ENCODE assay signal across 14 cellular contexts in genomic region chr4:6233943-6234342, GRCh38. TPM values are rescaled to one million over a fixed set of nuclear protein-coding genes. Genes with fewer than 3 reads are reported as not detected.
DNase-seq lines count a peak whose midpoint lies in the region; ATAC-seq and TF ChIP-seq lines count a peak whose summit lies in the region.
"Had no signal": no experiment of that assay in that cellular context is flagged by ENCODE, and none has a peak within 500 bp of the region (broad histone marks: within the 10 kb centered on the region; RNA-seq: fewer than 3 reads in every experiment).

No MANE protein-coding gene starts in this region.

- H3K4ac ChIP-seq in IMR-90 (ENCODE audit: low read depth, low read length) (no peak overlapping the region), neuronal stem cell (ENCODE audit: low read length) (no peak overlapping the region)

- no peaks in the 10 kb centered on the region for H3K9me1 ChIP-seq in IMR-90 (ENCODE audit: insufficient read depth, low read length)

- H3K56ac ChIP-seq in IMR-90 (ENCODE audit: extremely low read depth, insufficient read depth, low read length) = no peak overlapping the region

- POLR2A ChIA-PET in IMR-90 (lab: Charles Lee; ENCODE audit: unreplicated experiment) = no interaction called here

- no peaks in the 10 kb centered on the region for H3K79me1 ChIP-seq in IMR-90 (ENCODE audit: low read depth in 1 of 2, low read length in 2 of 2)
- H3K79me1 ChIP-seq in neuronal stem cell (ENCODE audit: low read depth, low read length) = no peaks in the 10 kb centered on the region

- H3K4me1 ChIP-seq in BLaER1 treated with 17β-estradiol and CSF1 and Interleukin-3, amounts not matched to agents 10 nM and 100 nM = peaks cover 0 to 79% (median 52%) of the 10 kb centered on the region in 10 experiments; a peak in 17 of 20 replicates
- no peaks in the 10 kb centered on the region for H3K4me1 ChIP-seq in IMR-90 (ENCODE audit: control insufficient read depth, insufficient read depth, low read length)
- H3K4me1 ChIP-seq in neuronal stem cell (ENCODE audit: control insufficient read depth in 2 of 2, insufficient read depth in 1 of 2, low read depth in 1 of 2, low read length in 2 of 2) = no peaks in the 10 kb centered on the region
- H3K4me1 ChIP-seq in upper lobe of right lung = no peaks in the 10 kb centered on the region

- in situ Hi-C loops in IMR-90 (cut with MboI; ENCODE audit: low sequenced_read_pairs) = no loop called here

- H2AK9ac ChIP-seq in IMR-90 (replicated peaks; ENCODE audit: low read depth, low read length, poor library complexity) = peak overlapping the region; percentile 61

- H3K14ac ChIP-seq in IMR-90 (replicated peaks; ENCODE audit: low read depth, low read length) = no peak overlapping the region
- no peak overlapping the region for H3K14ac ChIP-seq in neuronal stem cell (ENCODE audit: low read length)

- TF ChIP-seq CTCF in IMR-90 (conservative IDR thresholded peaks at IDR 0.05; ENCODE audit: low read depth, low read length) (no peak), upper lobe of right lung (IDR thresholded peaks at IDR 0.05) (no peak)

- no peak overlapping the region for H2BK12ac ChIP-seq in neuronal stem cell (ENCODE audit: low read length)

- TF ChIP-seq POLR2A in IMR-90 (IDR thresholded peaks at IDR 0.05; ENCODE audit: low read depth, low read length) = no peak

- H3K9me3 ChIP-seq in BLaER1 treated with 17β-estradiol and CSF1 and Interleukin-3, amounts not matched to agents 10 nM and 100 nM (replicated peaks in 1 of 11) = no peaks in the 10 kb centered on the region
- H3K9me3 ChIP-seq in IMR-90 (ENCODE audit: control insufficient read depth, insufficient read depth, low read length) (no peaks in the 10 kb centered on the region), neuronal stem cell (replicated peaks in 1 of 2; ENCODE audit: control insufficient read depth in 2 of 2, insufficient read depth in 1 of 2, low read depth in 1 of 2, low read length in 2 of 2) (no peaks in the 10 kb centered on the region), upper lobe of right lung (no peaks in the 10 kb centered on the region)

- H4K20me1 ChIP-seq in BLaER1 treated with 17β-estradiol and CSF1 and Interleukin-3, amounts not matched to agents 10 nM and 100 nM = peaks cover 0 to 12% (median 0%) of the 10 kb centered on the region in 11 experiments; a peak in 2 of 22 replicates
- no peaks in the 10 kb centered on the region for H4K20me1 ChIP-seq in IMR-90 (ENCODE audit: insufficient read depth, low read length)

- H2BK5ac ChIP-seq in IMR-90 (ENCODE audit: low read depth, low read length, poor library complexity, severe bottlenecking) (no peak overlapping the region), neuronal stem cell (ENCODE audit: low read length) (no peak overlapping the region)

- H4K8ac ChIP-seq in IMR-90 (ENCODE audit: low read depth in 2 of 2, low read length in 2 of 2) = no peak overlapping the region
- no peak overlapping the region for H4K8ac ChIP-seq in neuronal stem cell (ENCODE audit: low read depth, low read length)

- no peak overlapping the region for H3K4me3 ChIP-seq in BLaER1 treated with 17β-estradiol and CSF1 and Interleukin-3, amounts not matched to agents 10 nM and 100 nM
- H3K4me3 ChIP-seq in IMR-90 (ENCODE audit: insufficient read depth, low read depth, low read length) (no peak overlapping the region), neuronal stem cell (ENCODE audit: low read length in 2 of 2) (no peak overlapping the region), upper lobe of right lung (no peak overlapping the region)

- H4K91ac ChIP-seq in IMR-90 (ENCODE audit: insufficient read depth, low read depth, low read length) = no peak overlapping the region
- no peak overlapping the region for H4K91ac ChIP-seq in neuronal stem cell (ENCODE audit: low read depth, low read length, poor library complexity)

- H3K4me2 ChIP-seq in BLaER1 treated with 17β-estradiol and CSF1 and Interleukin-3, amounts not matched to agents 10 nM and 100 nM = peak overlapping the region; percentile 3 to 94 (median 77); a peak in 19 of 22 replicates
- H3K4me2 ChIP-seq in IMR-90 (ENCODE audit: low read depth, low read length) (no peak overlapping the region), neuronal stem cell (ENCODE audit: insufficient read depth, low read length, poor library complexity, severe bottlenecking) (no peak overlapping the region)

- H2BK15ac ChIP-seq in IMR-90 (ENCODE audit: low read depth, low read length) = no peak overlapping the region
- no peak overlapping the region for H2BK15ac ChIP-seq in neuronal stem cell (ENCODE audit: low read length)

- H3K23ac ChIP-seq in IMR-90 (ENCODE audit: low read depth, low read length) (no peak overlapping the region), neuronal stem cell (ENCODE audit: low read depth, low read length, poor library complexity) (no peak overlapping the region)

- intact Hi-C loops in IMR-90 (cut with micrococcal nuclease) (no loop called here), upper lobe of right lung (cut with DNase I) (no loop called here)

- CTCF ChIA-PET in IMR-90 (lab: Yijun Ruan, JAX) = no interaction called here

- no TSS peak for BruUV-seq in IMR-90 (replicated peaks; lab: Mats Ljungman, UMichigan)

- no peak overlapping the region for H2AK5ac ChIP-seq in IMR-90 (ENCODE audit: low read depth, low read length)
- no peak overlapping the region for H2AK5ac ChIP-seq in neuronal stem cell (ENCODE audit: low read depth, low read length)

- dilution Hi-C loops in IMR-90 (cut with HindIII; ENCODE audit: low sequenced_read_pairs, unreplicated experiment) = no loop called here

- no peak for ATAC-seq in IMR-90 (ENCODE audit: low read depth)
- peak; percentile 14 for ATAC-seq in upper lobe of right lung

- H2BK120ac ChIP-seq in IMR-90 (ENCODE audit: low read depth, low read length) (no peak overlapping the region), neuronal stem cell (ENCODE audit: low read depth, low read length) (no peak overlapping the region)

- H3K27ac ChIP-seq in BLaER1 treated with 17β-estradiol and CSF1 and Interleukin-3, amounts not matched to agents 10 nM and 100 nM = peak overlapping the region in 1 of 11 experiments; percentile 33; a peak in 1 of 22 replicates
- no peak overlapping the region for H3K27ac ChIP-seq in IMR-90 (ENCODE audit: insufficient read depth, low read length)
- no peak overlapping the region for H3K27ac ChIP-seq in neuronal stem cell (replicated peaks; ENCODE audit: low read length)
- no peak overlapping the region for H3K27ac ChIP-seq in upper lobe of right lung

- no peak for TF ChIP-seq RAD21 in IMR-90 (IDR thresholded peaks at IDR 0.05; ENCODE audit: low read length)

- no peak overlapping the region for H2BK20ac ChIP-seq in IMR-90 (ENCODE audit: low read depth, low read length)

- WGBS in IMR-90 (ENCODE audit: extremely low coverage in 2 of 2, insufficient read length in 1 of 2), 2 experiments = 61% methylated on average over 6 of the region's 6 CpGs; no CpG with 5 or more reads in 1 of the 2 experiments
- no CpG with 5 or more reads among the region's 6 CpGs for WGBS in neuronal stem cell (ENCODE audit: extremely low coverage in 2 of 2, insufficient read length in 2 of 2, insufficient replicate concordance in 1 of 2), 2 donors

- H3K27me3 ChIP-seq in BLaER1 treated with 17β-estradiol and CSF1 and Interleukin-3, amounts not matched to agents 10 nM and 100 nM = no peaks in the 10 kb centered on the region
- H3K27me3 ChIP-seq in IMR-90 (ENCODE audit: control insufficient read depth, insufficient read depth, low read length) (peaks cover 13% of the 10 kb centered on the region; the same call in 1 of the 2 replicates), neuronal stem cell (ENCODE audit: control insufficient read depth in 3 of 3, insufficient read depth in 3 of 3, low read depth in 1 of 3, low read length in 3 of 3) (peaks cover 0 to 25% (median 0%) of the 10 kb centered on the region in 3 experiments), upper lobe of right lung (no peaks in the 10 kb centered on the region)

- H3K18ac ChIP-seq in IMR-90 (ENCODE audit: low read depth, low read length) = no peak overlapping the region
- H3K18ac ChIP-seq in neuronal stem cell (ENCODE audit: low read length) = no peak overlapping the region

- no peaks in the 10 kb centered on the region for H3K36me3 ChIP-seq in BLaER1 treated with 17β-estradiol and CSF1 and Interleukin-3, amounts not matched to agents 10 nM and 100 nM
- H3K36me3 ChIP-seq in IMR-90 (ENCODE audit: control insufficient read depth, insufficient read depth, low read length) (no peaks in the 10 kb centered on the region), neuronal stem cell (replicated peaks in 1 of 2; ENCODE audit: control insufficient read depth in 2 of 2, insufficient read depth in 2 of 2, low read length in 2 of 2) (no peaks in the 10 kb centered on the region), upper lobe of right lung (no peaks in the 10 kb centered on the region)

- no peak overlapping the region for H2AFZ ChIP-seq in IMR-90 (replicated peaks; ENCODE audit: low read length, poor library complexity)
- H2AFZ ChIP-seq in neuronal stem cell (ENCODE audit: low read length) = no peak overlapping the region

- H4K5ac ChIP-seq in IMR-90 (ENCODE audit: low read depth, low read length) = no peak overlapping the region

- peak overlapping the region in 1 of 11 experiments; percentile 20; a peak in 1 of 22 replicates for H3K9ac ChIP-seq in BLaER1 treated with 17β-estradiol and CSF1 and Interleukin-3, amounts not matched to agents 10 nM and 100 nM
- H3K9ac ChIP-seq in IMR-90 (ENCODE audit: low read depth, low read length) (no peak overlapping the region), neuronal stem cell (ENCODE audit: low read depth, low read length, poor library complexity) (peak overlapping the region; percentile 6)

- DNase-seq in IMR-90 (no peak), neuronal stem cell (ENCODE audit: low spot score) (no peak), upper lobe of right lung (no peak), SW 1271 (lab: John Stamatoyannopoulos, UW) (no peak), NCI-H146 treated with DMSO at 0.1 percent for 48 hours (lab: John Stamatoyannopoulos, UW; ENCODE audit: unreplicated experiment) (no peak), GDM1 (lab: John Stamatoyannopoulos, UW) (no peak)
- DNase-seq: Calu3, DMS153, DMS79 treated with DMSO at 0.1 percent for 48 hours, EL, HCEC 1CT, HFFc6 had no signal

TF ChIP-seq in IMR-90, 13 proteins besides CTCF, POLR2A, EP300 and RAD21 (continues in another document):
- no peak for TF ChIP-seq MAZ (IDR thresholded peaks at IDR 0.05; ENCODE audit: borderline replicate concordance, low read depth, low read length)

RNA-seq across cellular contexts. Expression of gene JAKMIP1, which starts 33.6 kb away (rescaled TPM):
- not detected in 2 replicates for total RNA-seq in IMR-90 (2012; rRNA removed)
- not detected in 2 replicates for polyA plus RNA-seq in IMR-90 (2012; rRNA removed)
- not detected in 2 replicates for polyA plus RNA-seq in IMR-90 (2012; cell fraction: cytosol; rRNA removed)
- polyA plus RNA-seq in IMR-90 (2012; cell fraction: nucleus; rRNA removed; ENCODE audit: low replicate concordance) = not detected in 2 replicates
- polyA plus RNA-seq in neuronal stem cell (2013, experiment 1 of 2) = 2.2 TPM
- polyA plus RNA-seq in neuronal stem cell (2013, experiment 2 of 2) = 2.1 TPM
- total RNA-seq in upper lobe of right lung = 0.64 TPM
- total RNA-seq: Calu3, HFFc6, HT1080 had no signal

RNA-seq across cellular contexts. Expression of gene WFS1, which starts 35.7 kb away (rescaled TPM):
- total RNA-seq in IMR-90 (2012; rRNA removed) = 9.7 TPM in 2 replicates
- polyA plus RNA-seq in IMR-90 (2012; rRNA removed) = 42.4 and 47.7 TPM in 2 replicates
- polyA plus RNA-seq in IMR-90 (2012; cell fraction: cytosol; rRNA removed) = 22.0 and 71.4 TPM in 2 replicates
- polyA plus RNA-seq in IMR-90 (2012; cell fraction: nucleus; rRNA removed; ENCODE audit: low replicate concordance) = 50.6 and 96.4 TPM in 2 replicates
- polyA plus RNA-seq in neuronal stem cell (2013, experiment 1 of 2) = 16.3 TPM
- polyA plus RNA-seq in neuronal stem cell (2013, experiment 2 of 2) = 16.4 TPM
- 110 TPM for total RNA-seq in upper lobe of right lung

Comparison
In these comparisons a context has a peak if more than half of its experiments do, and no peak if none do; other contexts are left out.
1. H3K4me2 ChIP-seq: peak in BLaER1 treated with 17β-estradiol and CSF1 and Interleukin-3, amounts not matched to agents 10 nM and 100 nM (11 of 11); none in IMR-90 (single experiment) and neuronal stem cell (single experiment).
2. RNA of gene WFS1, which starts 35.7 kb away (total RNA-seq): 110 TPM in upper lobe of right lung (single experiment); 9.7 TPM in IMR-90; every median in the first group is over 10 times any median in the second.